9 cellular contexts compared by ENCODE assay signal in the genomic region with DNA sequence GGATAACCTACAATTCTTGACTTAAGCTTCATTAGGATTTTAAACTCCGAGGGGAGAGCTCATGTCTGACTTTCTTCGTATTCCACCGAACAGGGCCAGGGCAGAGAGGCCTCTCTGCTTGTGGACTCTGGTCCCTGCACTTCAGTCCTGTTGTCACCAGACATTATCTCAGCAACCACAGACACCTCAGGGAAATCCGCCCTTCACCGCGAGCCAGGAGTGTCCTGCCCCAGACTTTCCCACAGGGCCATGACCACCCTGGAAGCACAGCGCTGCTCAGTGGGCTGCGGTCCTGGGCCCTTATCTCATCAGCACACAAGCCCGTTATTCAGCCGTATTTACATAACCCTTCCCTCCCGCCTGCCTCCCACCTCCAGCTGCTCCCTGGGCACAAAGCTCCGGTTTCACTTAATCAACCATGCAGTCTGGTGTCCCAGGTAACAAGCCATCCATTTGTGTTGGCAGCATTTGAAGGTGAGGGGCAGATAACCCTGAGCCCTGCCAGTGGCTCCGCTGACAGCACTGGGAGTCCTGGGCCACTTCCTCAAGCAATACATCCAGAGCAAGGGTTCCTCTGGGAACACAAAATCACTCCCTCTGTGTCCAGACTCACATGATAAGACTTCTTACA.
A peak's percentile ranks its signal among the peaks of the same experiment; 100 is the strongest.
DNase-seq lines count a peak whose midpoint lies in the region; ATAC-seq and TF ChIP-seq lines count a peak whose summit lies in the region.
"Had no signal": no experiment of that assay in that cellular context is flagged by ENCODE, and none has a peak within 500 bp of the region (broad histone marks: within the 10 kb centered on the region; RNA-seq: fewer than 3 reads in every experiment).

No MANE protein-coding gene starts in this region.

- H3K27me3 ChIP-seq in right atrium auricular region (no peaks in the 10 kb centered on the region), upper lobe of right lung (peaks cover 4% of the 10 kb centered on the region)

- intact Hi-C loops in upper lobe of right lung (cut with DNase I): no loop called here

- peak overlapping the region in 1 of 2 donors; percentile 22 for H3K27ac ChIP-seq in right atrium auricular region
- no peak overlapping the region for H3K27ac ChIP-seq in upper lobe of right lung
- H3K27ac ChIP-seq: 22Rv1 had no signal

- H3K4me3 ChIP-seq in right atrium auricular region: no peak overlapping the region
- H3K4me3 ChIP-seq in upper lobe of right lung: no peak overlapping the region

- H3K9me3 ChIP-seq in right atrium auricular region (no peaks in the 10 kb centered on the region), upper lobe of right lung (no peaks in the 10 kb centered on the region)

- H3K4me1 ChIP-seq in right atrium auricular region (peaks cover 0 to 16% of the 10 kb centered on the region in 2 donors), upper lobe of right lung (no peaks in the 10 kb centered on the region)

- TF ChIP-seq CTCF in right atrium auricular region (IDR thresholded peaks at IDR 0.05) (no peak), upper lobe of right lung (IDR thresholded peaks at IDR 0.05) (no peak)

- H3K36me3 ChIP-seq in right atrium auricular region (no peaks in the 10 kb centered on the region), upper lobe of right lung (no peaks in the 10 kb centered on the region)

- DNase-seq in DMS53 (lab: John Stamatoyannopoulos, UW): peak; percentile 74
- DNase-seq in DMS53 treated with DMSO at 0.1 percent for 48 hours (lab: John Stamatoyannopoulos, UW; ENCODE audit: unreplicated experiment): no peak
- peak; percentile 98 for DNase-seq in OCI-M1 (lab: John Stamatoyannopoulos, UW)
- DNase-seq in right atrium auricular region (ENCODE audit: low spot score): peak; percentile 76
- DNase-seq in upper lobe of right lung: no peak
- no peak for DNase-seq in G401 (ENCODE audit: low spot score)
- DNase-seq in stimulated activated naive CD8-positive, alpha-beta T cell treated with anti-CD3 and anti-CD28 coated beads, Interleukin-15, Interleukin-2, amounts not matched to agents 100 U/mL and 50 U/mL, for 24 hours: no peak
- no peak for DNase-seq in activated CD8-positive, alpha-beta memory T cell treated with anti-CD3 and anti-CD28 coated beads, Interleukin-2, amount 50 U/mL, for 4 hours

- in situ Hi-C loops in G401 (cut with HindIII; ENCODE audit: low sequenced_read_pairs): no loop called here

- peak; percentile 24 for ATAC-seq in upper lobe of right lung
- no peak for ATAC-seq in stimulated activated naive CD8-positive, alpha-beta T cell treated with anti-CD3 and anti-CD28 coated beads, Interleukin-15, Interleukin-2, amounts not matched to agents 100 U/mL and 50 U/mL, for 24 hours

Comparison
In these comparisons a context has a peak if more than half of its experiments do, and no peak if none do; other contexts are left out.
1. DNase-seq: peak in DMS53 (single experiment), OCI-M1 (single experiment) and right atrium auricular region (single experiment); none in DMS53 treated with DMSO at 0.1 percent for 48 hours (single experiment), upper lobe of right lung (single experiment), G401 (single experiment), stimulated activated naive CD8-positive, alpha-beta T cell treated with anti-CD3 and anti-CD28 coated beads, Interleukin-15, Interleukin-2, amounts not matched to agents 100 U/mL and 50 U/mL, for 24 hours (single experiment) and activated CD8-positive, alpha-beta memory T cell treated with anti-CD3 and anti-CD28 coated beads, Interleukin-2, amount 50 U/mL, for 4 hours (single experiment).